ENCODE assay signal across 15 cellular contexts in the genomic region with DNA sequence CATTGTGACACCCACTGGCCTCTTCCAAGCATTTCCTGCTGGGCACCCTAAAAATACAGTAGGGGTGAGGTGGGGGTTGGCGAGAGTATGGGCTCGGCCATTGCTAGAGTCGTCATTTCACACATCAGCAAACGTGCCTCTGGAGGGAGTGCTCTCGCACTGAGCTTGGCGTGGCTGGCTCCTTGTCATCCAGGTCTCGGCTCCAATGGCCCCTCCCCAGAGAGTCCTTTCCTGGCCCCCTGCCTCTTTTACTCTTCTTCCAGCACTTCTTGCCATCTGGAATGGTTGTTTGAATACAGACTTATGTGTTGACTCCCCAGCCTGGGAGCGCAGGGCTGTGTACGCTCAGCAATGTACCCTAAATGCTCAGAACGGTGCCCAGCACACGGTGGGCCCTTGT. TPM values are rescaled to one million over a fixed set of nuclear protein-coding genes. Genes with fewer than 3 reads are reported as not detected.
"Had no signal": no experiment of that assay in that cellular context is flagged by ENCODE, and none has a peak within 500 bp of the region (broad histone marks: within the 10 kb centered on the region; RNA-seq: fewer than 3 reads in every experiment).

No MANE protein-coding gene starts in this region.

- H3K4me1 Mint-ChIP-seq: activated CD8-positive, alpha-beta memory T cell treated with anti-CD3 and anti-CD28 coated beads, Interleukin-2, amount 10 ng/mL, durations not matched to agents 7 days and 5 days; naive thymus-derived CD4-positive, alpha-beta T cell had no signal

- H3K36me3 Mint-ChIP-seq: activated CD8-positive, alpha-beta memory T cell treated with anti-CD3 and anti-CD28 coated beads, Interleukin-2, amount 10 ng/mL, durations not matched to agents 7 days and 5 days; activated naive CD4-positive, alpha-beta T cell treated with anti-CD3 and anti-CD28 coated beads, Interleukin-2, amount 50 U/mL, for 72 hours; naive thymus-derived CD4-positive, alpha-beta T cell had no signal

- H3K27ac Mint-ChIP-seq: activated CD8-positive, alpha-beta memory T cell treated with anti-CD3 and anti-CD28 coated beads, Interleukin-2, amount 10 ng/mL, durations not matched to agents 7 days and 5 days; activated naive CD4-positive, alpha-beta T cell treated with anti-CD3 and anti-CD28 coated beads, Interleukin-2, amount 50 U/mL, for 72 hours; naive thymus-derived CD4-positive, alpha-beta T cell; T-helper 2 cell treated with Interferon-gamma antibody and Interleukin-4, amounts not matched to agents 5 μg/mL and 100 μg/mL, for 36 hours had no signal

- H3K4me1 ChIP-seq: breast epithelium had no signal

- H3K27ac ChIP-seq: breast epithelium had no signal

- ATAC-seq: activated CD4-positive, CD25-positive, alpha-beta regulatory T cell treated with anti-CD3 and anti-CD28 coated beads, Interleukin-2, amount 50 U/mL, for 24 hours; activated CD8-positive, alpha-beta memory T cell treated with anti-CD3 and anti-CD28 coated beads, Interleukin-2, amount 10 ng/mL, durations not matched to agents 7 days and 5 days; activated naive CD4-positive, alpha-beta T cell treated with anti-CD3 and anti-CD28 coated beads, Interleukin-2, amount 50 U/mL, for 72 hours; activated T-cell treated with anti-CD3 and anti-CD28 coated beads, Interleukin-2, amount 50 U/mL, for 4 hours; naive thymus-derived CD4-positive, alpha-beta T cell; stimulated activated naive CD8-positive, alpha-beta T cell treated with anti-CD3 and anti-CD28 coated beads, Interleukin-15, Interleukin-2, amounts not matched to agents 100 U/mL and 50 U/mL, for 24 hours had no signal

- H3K9me3 Mint-ChIP-seq: activated naive CD4-positive, alpha-beta T cell treated with anti-CD3 and anti-CD28 coated beads, Interleukin-2, amount 50 U/mL, for 72 hours; activated T-cell treated with anti-CD3 and anti-CD28 coated beads, Interleukin-2, amount 50 U/mL, for 4 hours; naive thymus-derived CD4-positive, alpha-beta T cell; T-helper 2 cell treated with Interferon-gamma antibody and Interleukin-4, amounts not matched to agents 5 μg/mL and 100 μg/mL, for 36 hours had no signal

- H3K36me3 ChIP-seq: breast epithelium had no signal

- DNase-seq: activated CD4-positive, alpha-beta T cell treated with anti-CD3 and anti-CD28 coated beads, Interleukin-2, amount 50 U/mL, for 4 hours; activated CD8-positive, alpha-beta memory T cell treated with anti-CD3 and anti-CD28 coated beads, Interleukin-2, amount 10 ng/mL, durations not matched to agents 7 days and 5 days; activated effector memory CD4-positive, alpha-beta T cell treated with anti-CD3 and anti-CD28 coated beads, Interleukin-2, amount 50 U/mL, for 16 hours; activated T-cell treated with anti-CD3 and anti-CD28 coated beads, Interleukin-2, amount 50 U/mL, for 4 hours; amygdala; effector CD4-positive, alpha-beta T cell; naive thymus-derived CD4-positive, alpha-beta T cell; stimulated activated CD4-positive, alpha-beta T cell treated with anti-CD3 and anti-CD28 coated beads, Interleukin-2, amount 100 ng/mL, for 48 hours; stimulated activated naive CD8-positive, alpha-beta T cell treated with anti-CD3 and anti-CD28 coated beads, Interleukin-15, Interleukin-2, amounts not matched to agents 100 U/mL and 50 U/mL, for 24 hours; SW 1271; testis had no signal

- H3K27me3 ChIP-seq: breast epithelium, testis had no signal

- H3K4me3 Mint-ChIP-seq: activated CD8-positive, alpha-beta memory T cell treated with anti-CD3 and anti-CD28 coated beads, Interleukin-2, amount 10 ng/mL, durations not matched to agents 7 days and 5 days; activated T-cell treated with anti-CD3 and anti-CD28 coated beads, Interleukin-2, amount 50 U/mL, for 4 hours; naive thymus-derived CD4-positive, alpha-beta T cell; T-helper 2 cell treated with Interferon-gamma antibody and Interleukin-4, amounts not matched to agents 5 μg/mL and 100 μg/mL, for 36 hours had no signal

- H3K4me3 ChIP-seq: breast epithelium, testis had no signal

- H3K9me3 ChIP-seq: breast epithelium, testis had no signal

RNA-seq across cellular contexts. Expression of a gene that starts 18.8 kb away (rescaled TPM):
- total RNA-seq: activated naive CD4-positive, alpha-beta T cell treated with anti-CD3 and anti-CD28 coated beads, Interleukin-2, amount 50 U/mL, for 72 hours had no signal
- polyA plus RNA-seq: naive thymus-derived CD4-positive, alpha-beta T cell had no signal
